In the genomic region with DNA sequence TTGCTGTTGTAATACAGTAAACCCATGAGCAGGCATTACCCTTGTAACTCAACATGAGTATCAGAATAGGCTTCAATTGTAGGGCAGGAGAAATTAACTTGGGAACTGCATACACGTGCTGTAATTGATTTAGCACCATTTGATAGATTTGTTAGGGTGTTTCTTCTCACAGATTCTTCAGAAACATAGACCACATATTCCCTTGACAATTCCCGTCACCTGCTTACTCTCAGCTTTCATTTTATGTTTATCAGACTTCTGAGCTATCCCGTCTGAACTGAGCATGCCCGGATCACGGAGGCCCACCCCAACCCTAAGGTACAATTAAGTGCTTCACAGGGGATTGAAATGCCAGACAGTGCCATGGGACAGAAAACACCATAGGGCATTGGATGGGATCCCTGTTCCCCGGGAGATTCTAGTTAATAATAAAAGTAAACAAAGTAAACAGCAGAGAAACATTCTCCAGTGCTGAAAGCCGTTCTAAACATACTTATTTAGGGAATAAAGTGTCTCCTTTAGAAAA, we compare ENCODE assay signal across 23 cellular contexts.
"Had no signal": no experiment of that assay in that cellular context is flagged by ENCODE, and none has a peak within 500 bp of the region (broad histone marks: within the 10 kb centered on the region; RNA-seq: fewer than 3 reads in every experiment).

No MANE protein-coding gene starts in this region.

- ATAC-seq: foreskin keratinocyte; left lung; lower lobe of right lung; mucosa of descending colon; natural killer cell treated with Interleukin-12 subunit alpha and Interleukin-12 subunit beta and Interleukin-15 and Interleukin-18, amount 100 ng/mL, for 72 hours; pancreas; stimulated activated memory B cell treated with anti-CD40 and anti-IgM and Interleukin-4, amounts not matched to agents 10 μg/mL and 1 μg/mL and 100 μg/mL, for 72 hours; stimulated activated naive CD8-positive, alpha-beta T cell treated with anti-CD3 and anti-CD28 coated beads, Interleukin-15, Interleukin-2, amounts not matched to agents 100 U/mL and 50 U/mL, for 24 hours had no signal

- H3K4me1 ChIP-seq: colonic mucosa, foreskin keratinocyte, pancreas, testis had no signal

- H3K4me3 ChIP-seq: colonic mucosa, esophagus muscularis mucosa, hepatocyte, left lung, lower lobe of right lung, mucosa of descending colon, pancreas, sigmoid colon, testis, tibial nerve, upper lobe of left lung had no signal

- H3K9me3 ChIP-seq: colonic mucosa, pancreas, testis had no signal

- H3K36me3 ChIP-seq: colonic mucosa, esophagus muscularis mucosa, left lung, lower lobe of right lung, neutrophil, pancreas, sigmoid colon, tibial nerve, upper lobe of left lung had no signal

- FAIRE-seq: kidney, pancreas, urothelium cell line had no signal

- H3K27me3 ChIP-seq: colonic mucosa, left lung, neutrophil, pancreas, sigmoid colon, testis, upper lobe of left lung had no signal

- DNase-seq: colonic mucosa; effector CD8-positive, alpha-beta T cell; endodermal cell; foreskin keratinocyte; kidney; left lung; lower lobe of right lung; mucosa of descending colon; naive B cell; pancreas; sigmoid colon; stimulated activated CD4-positive, alpha-beta T cell treated with anti-CD3 and anti-CD28 coated beads, Interleukin-4, amount 100 ng/mL, for 4 hours; stimulated activated naive CD8-positive, alpha-beta T cell treated with anti-CD3 and anti-CD28 coated beads, Interleukin-15, Interleukin-2, amounts not matched to agents 100 U/mL and 50 U/mL, for 24 hours; substantia nigra; testis; upper lobe of left lung had no signal

- H3K4me2 ChIP-seq: hepatocyte had no signal

- H3K27ac ChIP-seq: colonic mucosa, esophagus muscularis mucosa, foreskin keratinocyte, hepatocyte, left lung, lower lobe of right lung, neutrophil, pancreas, sigmoid colon, testis, tibial nerve, upper lobe of left lung had no signal
